1 cellular context compared by ENCODE assay signal in genomic region chr14:93537962-93538361, GRCh38.
TF ChIP-seq lines count a peak whose summit lies in the region.

No MANE protein-coding gene starts in this region.

TF ChIP-seq in WTC11, 78 proteins besides CTCF, POLR2A, EP300 and RAD21 (continued from another document):
- no peak for TF ChIP-seq FOXJ3 (CRISPR knock-in tag; IDR thresholded peaks at IDR 0.05; ENCODE audit: borderline replicate concordance)
- no peak for TF ChIP-seq ATF1 (CRISPR knock-in tag; IDR thresholded peaks at IDR 0.05)
- no peak for TF ChIP-seq OVOL2 (CRISPR knock-in tag; IDR thresholded peaks at IDR 0.05; ENCODE audit: borderline replicate concordance)
- TF ChIP-seq EMX1 (CRISPR knock-in tag; IDR thresholded peaks at IDR 0.05): no peak
- TF ChIP-seq AR (CRISPR knock-in tag; IDR thresholded peaks at IDR 0.05): no peak
- TF ChIP-seq ZNF219 (CRISPR knock-in tag; IDR thresholded peaks at IDR 0.05; ENCODE audit: borderline replicate concordance): no peak
